1 cellular context compared by ENCODE assay signal in the genomic region with DNA sequence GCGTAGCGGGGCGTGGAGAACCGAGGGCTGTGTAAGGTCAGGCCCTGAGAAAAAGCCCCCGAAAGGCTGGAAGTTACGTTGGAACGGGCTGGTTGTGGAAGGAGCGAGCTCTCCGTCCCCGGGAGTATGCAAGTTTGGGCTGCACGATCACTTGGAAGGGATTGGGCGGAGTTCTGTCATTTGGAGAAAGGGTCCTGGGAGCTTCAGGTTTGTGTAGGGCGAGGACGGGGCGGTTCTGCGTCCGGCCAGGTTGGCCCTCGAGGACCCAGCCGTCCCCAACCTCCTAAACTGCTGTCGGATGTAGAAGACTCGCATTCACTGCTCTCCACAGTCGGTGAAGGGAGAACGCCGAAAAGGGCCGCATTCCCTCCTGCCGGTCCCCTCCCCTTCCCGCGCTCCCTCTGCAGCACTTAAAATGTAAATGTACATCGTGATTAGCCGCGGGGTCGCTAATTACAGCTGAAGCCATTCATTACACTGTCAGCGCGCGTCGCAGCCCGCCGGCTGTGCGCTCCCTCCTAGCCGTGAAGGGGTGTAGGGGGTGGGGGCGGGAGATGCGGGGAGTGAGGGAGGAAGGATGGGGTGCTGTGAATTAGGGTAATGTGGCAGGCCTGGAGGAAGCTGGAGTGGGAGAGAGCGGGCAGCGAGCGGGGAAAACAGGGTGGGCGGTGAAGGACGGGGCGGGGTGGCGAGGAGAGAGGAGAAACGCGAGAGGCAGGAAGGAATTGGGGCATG.
TF ChIP-seq lines count a peak whose summit lies in the region.

No MANE protein-coding gene starts in this region.

TF ChIP-seq in SK-N-SH, 30 proteins besides CTCF, POLR2A, EP300 and RAD21 (continued from another document):
- TF ChIP-seq NRF1 (IDR thresholded peaks at IDR 0.05; ENCODE audit: low read depth, low read length) = no peak
- no peak for TF ChIP-seq SMC3 (IDR thresholded peaks at IDR 0.05; ENCODE audit: low read depth, low read length)
- TF ChIP-seq EZH2phosphoT487 (IDR thresholded peaks at IDR 0.05; ENCODE audit: borderline replicate concordance, low read depth) = no peak
- TF ChIP-seq, protein P1, sequence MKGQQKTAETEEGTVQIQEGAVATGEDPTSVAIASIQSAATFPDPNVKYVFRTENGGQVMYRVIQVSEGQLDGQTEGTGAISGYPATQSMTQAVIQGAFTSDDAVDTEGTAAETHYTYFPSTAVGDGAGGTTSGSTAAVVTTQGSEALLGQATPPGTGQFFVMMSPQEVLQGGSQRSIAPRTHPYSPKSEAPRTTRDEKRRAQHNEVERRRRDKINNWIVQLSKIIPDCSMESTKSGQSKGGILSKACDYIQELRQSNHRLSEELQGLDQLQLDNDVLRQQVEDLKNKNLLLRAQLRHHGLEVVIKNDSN (IDR thresholded peaks at IDR 0.05; ENCODE audit: borderline replicate concordance, low read depth) = no peak
- TF ChIP-seq, protein P2, sequence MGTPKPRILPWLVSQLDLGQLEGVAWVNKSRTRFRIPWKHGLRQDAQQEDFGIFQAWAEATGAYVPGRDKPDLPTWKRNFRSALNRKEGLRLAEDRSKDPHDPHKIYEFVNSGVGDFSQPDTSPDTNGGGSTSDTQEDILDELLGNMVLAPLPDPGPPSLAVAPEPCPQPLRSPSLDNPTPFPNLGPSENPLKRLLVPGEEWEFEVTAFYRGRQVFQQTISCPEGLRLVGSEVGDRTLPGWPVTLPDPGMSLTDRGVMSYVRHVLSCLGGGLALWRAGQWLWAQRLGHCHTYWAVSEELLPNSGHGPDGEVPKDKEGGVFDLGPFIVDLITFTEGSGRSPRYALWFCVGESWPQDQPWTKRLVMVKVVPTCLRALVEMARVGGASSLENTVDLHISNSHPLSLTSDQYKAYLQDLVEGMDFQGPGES (IDR thresholded peaks at IDR 0.05; ENCODE audit: low read depth, low read length) = no peak
- TF ChIP-seq, protein P3, sequence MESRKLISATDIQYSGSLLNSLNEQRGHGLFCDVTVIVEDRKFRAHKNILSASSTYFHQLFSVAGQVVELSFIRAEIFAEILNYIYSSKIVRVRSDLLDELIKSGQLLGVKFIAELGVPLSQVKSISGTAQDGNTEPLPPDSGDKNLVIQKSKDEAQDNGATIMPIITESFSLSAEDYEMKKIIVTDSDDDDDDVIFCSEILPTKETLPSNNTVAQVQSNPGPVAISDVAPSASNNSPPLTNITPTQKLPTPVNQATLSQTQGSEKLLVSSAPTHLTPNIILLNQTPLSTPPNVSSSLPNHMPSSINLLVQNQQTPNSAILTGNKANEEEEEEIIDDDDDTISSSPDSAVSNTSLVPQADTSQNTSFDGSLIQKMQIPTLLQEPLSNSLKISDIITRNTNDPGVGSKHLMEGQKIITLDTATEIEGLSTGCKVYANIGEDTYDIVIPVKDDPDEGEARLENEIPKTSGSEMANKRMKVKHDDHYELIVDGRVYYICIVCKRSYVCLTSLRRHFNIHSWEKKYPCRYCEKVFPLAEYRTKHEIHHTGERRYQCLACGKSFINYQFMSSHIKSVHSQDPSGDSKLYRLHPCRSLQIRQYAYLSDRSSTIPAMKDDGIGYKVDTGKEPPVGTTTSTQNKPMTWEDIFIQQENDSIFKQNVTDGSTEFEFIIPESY (IDR thresholded peaks at IDR 0.05; ENCODE audit: borderline replicate concordance, low read depth) = no peak
- TF ChIP-seq FOXJ3 (CRISPR knock-in tag; IDR thresholded peaks at IDR 0.05) = no peak
- no peak for TF ChIP-seq RXRA (IDR thresholded peaks at IDR 0.05; ENCODE audit: borderline replicate concordance, low read depth)
- TF ChIP-seq FOXM1 (IDR thresholded peaks at IDR 0.05; ENCODE audit: low read depth) = no peak
- TF ChIP-seq GATA2 (CRISPR knock-in tag; IDR thresholded peaks at IDR 0.05) = no peak
- TF ChIP-seq ELF1 (IDR thresholded peaks at IDR 0.05) = no peak
- TF ChIP-seq, protein P4, sequence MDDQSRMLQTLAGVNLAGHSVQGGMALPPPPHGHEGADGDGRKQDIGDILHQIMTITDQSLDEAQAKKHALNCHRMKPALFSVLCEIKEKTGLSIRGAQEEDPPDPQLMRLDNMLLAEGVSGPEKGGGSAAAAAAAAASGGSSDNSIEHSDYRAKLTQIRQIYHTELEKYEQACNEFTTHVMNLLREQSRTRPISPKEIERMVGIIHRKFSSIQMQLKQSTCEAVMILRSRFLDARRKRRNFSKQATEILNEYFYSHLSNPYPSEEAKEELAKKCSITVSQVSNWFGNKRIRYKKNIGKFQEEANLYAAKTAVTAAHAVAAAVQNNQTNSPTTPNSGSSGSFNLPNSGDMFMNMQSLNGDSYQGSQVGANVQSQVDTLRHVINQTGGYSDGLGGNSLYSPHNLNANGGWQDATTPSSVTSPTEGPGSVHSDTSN (IDR thresholded peaks at IDR 0.05) = no peak
- no peak for TF ChIP-seq RCOR1 (IDR thresholded peaks at IDR 0.05; ENCODE audit: low read length)
- no peak for TF ChIP-seq POLR2AphosphoS5 (IDR thresholded peaks at IDR 0.05; ENCODE audit: low read depth, low read length)
- TF ChIP-seq FOSL2 (IDR thresholded peaks at IDR 0.05; ENCODE audit: borderline replicate concordance, low read depth) = no peak
- no peak for TF ChIP-seq TAF1 (IDR thresholded peaks at IDR 0.05; ENCODE audit: borderline replicate concordance, low read depth, low read length)
- no peak for TF ChIP-seq MXI1 (IDR thresholded peaks at IDR 0.05; ENCODE audit: low read depth, low read length)
- no peak for TF ChIP-seq JUND (IDR thresholded peaks at IDR 0.05)
- no peak for TF ChIP-seq RFX5 (IDR thresholded peaks at IDR 0.05; ENCODE audit: low read length)
TF ChIP-seq in SK-N-SH: peak in this region for 0.
